8 cellular contexts compared by ENCODE assay signal in genomic region chr2:40554665-40555294, GRCh38.
DNase-seq lines count a peak whose midpoint lies in the region; ATAC-seq and TF ChIP-seq lines count a peak whose summit lies in the region.

No MANE protein-coding gene starts in this region.

- H3K4me3 Mint-ChIP-seq in Calu3 (ENCODE audit: low read depth, unreplicated experiment), result no peak overlapping the region

- peak overlapping the region; percentile 5 for H2BK120ac ChIP-seq in trophoblast cell (ENCODE audit: insufficient read depth, low read length, poor library complexity)

- H3K27ac Mint-ChIP-seq in Calu3 (ENCODE audit: unreplicated experiment), result no peak overlapping the region

- H3K27ac ChIP-seq in trophoblast cell (ENCODE audit: low read depth, low read length), result no peak overlapping the region

- H3K4me1 ChIP-seq in trophoblast cell (ENCODE audit: control insufficient read depth in 1 of 2, insufficient read depth in 2 of 2, low read length in 2 of 2), result peaks cover 0 to 3% of the 10 kb centered on the region in 2 experiments

- no peaks in the 10 kb centered on the region for H3K27me3 ChIP-seq in trophoblast cell (ENCODE audit: insufficient read depth, low read length)

- peaks cover 4% of the 10 kb centered on the region for H3K79me1 ChIP-seq in trophoblast cell (ENCODE audit: low read length)

- no peak overlapping the region for H3K18ac ChIP-seq in trophoblast cell (ENCODE audit: low read length)

- H2AFZ ChIP-seq in trophoblast cell (ENCODE audit: insufficient read depth, low read length, poor library complexity), result no peak overlapping the region

- ATAC-seq in GM19452 (IDR thresholded peaks at IDR 0.05; ENCODE audit: unreplicated experiment) (peak; percentile 91), HG03442 (IDR thresholded peaks at IDR 0.05; ENCODE audit: unreplicated experiment) (peak; percentile 91)

- H3K9me3 ChIP-seq in trophoblast cell (ENCODE audit: insufficient read depth, low read depth, low read length), result no peaks in the 10 kb centered on the region

- H3K23ac ChIP-seq in trophoblast cell (ENCODE audit: low read length), result no peak overlapping the region

- H3K79me2 ChIP-seq in trophoblast cell (ENCODE audit: control insufficient read depth, insufficient read depth, low read length, poor library complexity), result no peaks in the 10 kb centered on the region

- no peaks in the 10 kb centered on the region for H3K27me3 Mint-ChIP-seq in Calu3 (ENCODE audit: unreplicated experiment)

- H3K4me2 ChIP-seq in trophoblast cell (ENCODE audit: low read length), result no peak overlapping the region

- H3K9ac ChIP-seq in trophoblast cell (ENCODE audit: low read length), result no peak overlapping the region

- H4K91ac ChIP-seq in trophoblast cell (ENCODE audit: low read depth, low read length), result no peak overlapping the region

- H3K36me3 ChIP-seq in trophoblast cell (ENCODE audit: control insufficient read depth in 1 of 2, insufficient read depth in 2 of 2, low read length in 2 of 2), result no peaks in the 10 kb centered on the region

- H3K4me3 ChIP-seq in trophoblast cell (ENCODE audit: low read depth, low read length), result no peak overlapping the region

- no peak overlapping the region for H3K14ac ChIP-seq in trophoblast cell (ENCODE audit: low read length)

- no peaks in the 10 kb centered on the region for H3K4me1 Mint-ChIP-seq in Calu3 (ENCODE audit: low read depth, unreplicated experiment)

- CTCF ChIA-PET in Calu3 (lab: Charles Lee), result interaction anchor here (0.5 to 2.1 kb wide), 4 partner anchors 98 to 643 kb away, joined by 3 to 22 read pairs (median 7); no protein-coding TSS in a partner anchor

- no peak overlapping the region for H3K4ac ChIP-seq in trophoblast cell (ENCODE audit: low read depth, low read length)

- H2AK5ac ChIP-seq in trophoblast cell (ENCODE audit: low read length), result no peak overlapping the region

- DNase-seq in Calu3, result peak; percentile 77
- DNase-seq in NCI-H446 (lab: John Stamatoyannopoulos, UW), result peak; percentile 58 to 80
- DNase-seq in activated CD8-positive, alpha-beta memory T cell treated with anti-CD3 and anti-CD28 coated beads for 24 hours, result peak; percentile 62
- peak; percentile 6 for DNase-seq in germinal center (ENCODE audit: low spot score)
- DNase-seq in trophoblast cell, result peak; percentile 74 to 92
- DNase-seq in 8988T, result no peak

- intact Hi-C loops in Calu3 (cut with micrococcal nuclease; ENCODE audit: unreplicated experiment), result loop anchor here (1.0 to 10.0 kb wide), 4 partner anchors 310 to 720 kb away; no protein-coding TSS in a partner anchor

- no TSS peak for BruUV-seq in Calu3 (replicated peaks; lab: Mats Ljungman, UMichigan)

- H2BK12ac ChIP-seq in trophoblast cell (ENCODE audit: low read length), result no peak overlapping the region

- H4K12ac ChIP-seq in trophoblast cell (ENCODE audit: low read depth, low read length), result no peak overlapping the region

- H4K8ac ChIP-seq in trophoblast cell (ENCODE audit: low read depth, low read length), result no peak overlapping the region

- TF ChIP-seq CTCF in Calu3 (IDR thresholded peaks at IDR 0.05; ENCODE audit: unreplicated experiment), result peak; percentile 69

- no peaks in the 10 kb centered on the region for H3K36me3 Mint-ChIP-seq in Calu3 (ENCODE audit: insufficient read depth, unreplicated experiment)

- H2BK5ac ChIP-seq in trophoblast cell (ENCODE audit: low read depth, low read length, poor library complexity), result no peak overlapping the region

- no CpG with 5 or more reads among the region's 5 CpGs for WGBS in trophoblast cell (ENCODE audit: extremely low coverage, insufficient coverage, insufficient read length)

- no peaks in the 10 kb centered on the region for H3K9me3 Mint-ChIP-seq in Calu3 (ENCODE audit: low read depth, unreplicated experiment)
